ENCODE assay signal across 8 cellular contexts in genomic region chr14:91252901-91253794, GRCh38. TPM values are rescaled to one million over a fixed set of nuclear protein-coding genes. Genes with fewer than 3 reads are reported as not detected.
DNase-seq lines count a peak whose midpoint lies in the region; ATAC-seq, FAIRE-seq and TF ChIP-seq lines count a peak whose summit lies in the region.

No MANE protein-coding gene starts in this region.

- intact Hi-C loops in activated CD4-positive, alpha-beta T cell treated with anti-CD3 and anti-CD28 coated beads for 36 hours (cut with DNase I, micrococcal nuclease): no loop called here
- intact Hi-C loops in K562 (cut with micrococcal nuclease): no loop called here

- peaks cover 15% of the 10 kb centered on the region for H3K36me3 Mint-ChIP-seq in activated CD4-positive, alpha-beta T cell treated with anti-CD3 and anti-CD28 coated beads for 36 hours (ENCODE audit: low read depth)

- DNase-seq in activated CD4-positive, alpha-beta T cell treated with anti-CD3 and anti-CD28 coated beads for 36 hours: peak; percentile 60
- no peak for DNase-seq in activated CD4-positive, alpha-beta T cell treated with anti-CD3 and anti-CD28 coated beads for 1 hour
- DNase-seq in K562 (ENCODE audit: extremely low read depth in 1 of 4, low spot score in 3 of 4) (peak; percentile 66 to 86 (median 80)), NCI-H446 (lab: John Stamatoyannopoulos, UW) (no peak), HPDE6-E6E7 (ENCODE audit: extremely low spot score) (no peak)
- peak; percentile 42 to 51 for DNase-seq in stimulated activated CD4-positive, alpha-beta T cell treated with anti-CD3 and anti-CD28 coated beads, Interleukin-4, amount 100 ng/mL, for 4 hours

- H3K27me3 ChIP-seq in OCI-LY3 (ENCODE audit: low read depth, low read length) (peaks cover 13% of the 10 kb centered on the region), K562 (ENCODE audit: control insufficient read depth in 2 of 2, insufficient read depth in 2 of 2, low read length in 2 of 2) (no peaks in the 10 kb centered on the region), iPS-20b (ENCODE audit: insufficient read depth, low read length) (peaks cover 37% of the 10 kb centered on the region)

- ATAC-seq in activated CD4-positive, alpha-beta T cell treated with anti-CD3 and anti-CD28 coated beads for 36 hours: peak; percentile 4
- peak; percentile 81 for ATAC-seq in K562

- FAIRE-seq in K562 (lab: Jason Lieb, UNC): no peak

- BruUV-seq in K562 (replicated peaks; lab: Mats Ljungman, UMichigan): no TSS peak

- TF ChIP-seq CTCF in OCI-LY3 (IDR thresholded peaks at IDR 0.05; ENCODE audit: low read depth, low read length) (peak; percentile 29), K562 (IDR thresholded peaks at IDR 0.05 in 2 of 3, conservative IDR thresholded peaks at IDR 0.05 in 1 of 3; ENCODE audit: insufficient read depth in 2 of 3, low read depth in 1 of 3, low read length in 3 of 3) (peak in 1 of 3 experiments; percentile 5; a peak in 1 of 6 replicates)

- H3K9ac ChIP-seq in OCI-LY3 (ENCODE audit: low read length) (peak overlapping the region; percentile 59), K562 (ENCODE audit: insufficient read depth in 1 of 2, low read depth in 2 of 2, low read length in 2 of 2) (peak overlapping the region; percentile 64 to 92; a peak in 3 of 4 replicates), iPS-20b (ENCODE audit: low read depth, low read length) (peak overlapping the region; percentile 22; the same call in 1 of the 2 replicates)

- H3K27ac Mint-ChIP-seq in activated CD4-positive, alpha-beta T cell treated with anti-CD3 and anti-CD28 coated beads for 36 hours: peak overlapping the region; percentile 71

- H3K9me3 Mint-ChIP-seq in activated CD4-positive, alpha-beta T cell treated with anti-CD3 and anti-CD28 coated beads for 36 hours (ENCODE audit: low read depth): no peaks in the 10 kb centered on the region

- H3K4me3 ChIP-seq in OCI-LY3 (ENCODE audit: low read length) (peak overlapping the region; percentile 88), K562 (peak overlapping the region; percentile 47), iPS-20b (ENCODE audit: low read length) (peak overlapping the region; percentile 71)

- no peaks in the 10 kb centered on the region for H3K27me3 Mint-ChIP-seq in activated CD4-positive, alpha-beta T cell treated with anti-CD3 and anti-CD28 coated beads for 36 hours

- 12% methylated on average over 9 of the region's 95 CpGs for WGBS in K562 (ENCODE audit: insufficient coverage, low coverage, missing lambda C conversion rate)

- H3K9me3 ChIP-seq in OCI-LY3 (ENCODE audit: insufficient read depth, low read length) (no peaks in the 10 kb centered on the region), K562 (replicated peaks; ENCODE audit: control insufficient read depth, insufficient read depth, low read depth, low read length) (no peaks in the 10 kb centered on the region), iPS-20b (ENCODE audit: insufficient read depth, low read depth, low read length) (no peaks in the 10 kb centered on the region)

- TF ChIP-seq RAD21 in K562 (CRISPR knock-in tag; conservative IDR thresholded peaks at IDR 0.05 in 1 of 2, IDR thresholded peaks at IDR 0.05 in 1 of 2): no peak

- no peak overlapping the region for H3K27ac ChIP-seq in OCI-LY3 (ENCODE audit: low read length)
- H3K27ac ChIP-seq in K562 (ENCODE audit: extremely low read depth, low read depth, low read length): peak overlapping the region; percentile 70
- no peak overlapping the region for H3K27ac ChIP-seq in iPS-20b (ENCODE audit: low read length)

- H3K36me3 ChIP-seq in OCI-LY3 (replicated peaks; ENCODE audit: low read depth, low read length): no peaks in the 10 kb centered on the region
- H3K36me3 ChIP-seq in K562 (ENCODE audit: control insufficient read depth, insufficient read depth, low read length): no peaks in the 10 kb centered on the region
- H3K36me3 ChIP-seq in iPS-20b (ENCODE audit: insufficient read depth, low read depth, low read length): no peaks in the 10 kb centered on the region

- H2AFZ ChIP-seq in OCI-LY3 (ENCODE audit: low read depth, low read length): peak overlapping the region; percentile 55
- peak overlapping the region; percentile 85 for H2AFZ ChIP-seq in K562 (ENCODE audit: low read depth, low read length)

- peak overlapping the region; percentile 50 for H3K4me3 Mint-ChIP-seq in activated CD4-positive, alpha-beta T cell treated with anti-CD3 and anti-CD28 coated beads for 36 hours

- H3K4me1 ChIP-seq in OCI-LY3 (ENCODE audit: low read length): peaks cover 31% of the 10 kb centered on the region
- H3K4me1 ChIP-seq in K562 (replicated peaks in 1 of 2; ENCODE audit: control insufficient read depth in 2 of 2, insufficient read depth in 2 of 2, low read length in 2 of 2): peaks cover 27 to 32% of the 10 kb centered on the region in 2 experiments
- H3K4me1 ChIP-seq in iPS-20b (ENCODE audit: insufficient read depth, low read length): peaks cover 12% of the 10 kb centered on the region; the same call in 1 of the 2 replicates

- TF ChIP-seq POLR2A in K562 (conservative IDR thresholded peaks at IDR 0.05): no peak

- CTCF ChIA-PET in activated CD4-positive, alpha-beta T cell treated with anti-CD3 and anti-CD28 coated beads for 36 hours (lab: Charles Lee): interaction anchor here (1.6 kb wide), 2 partner anchors 10 to 18 kb away, joined by 3 to 5 read pairs; no protein-coding TSS in a partner anchor
- CTCF ChIA-PET in K562 (lab: Yijun Ruan, JAX; ENCODE audit: low intra/inter-chr PET ratio): interaction anchor here (0.7 kb wide), 1 partner anchor 12 kb away, joined by 3 read pairs; no protein-coding TSS in a partner anchor

- H3K4me1 Mint-ChIP-seq in activated CD4-positive, alpha-beta T cell treated with anti-CD3 and anti-CD28 coated beads for 36 hours: peaks cover 73% of the 10 kb centered on the region

- H3K79me2 ChIP-seq in OCI-LY3 (ENCODE audit: low read length) (no peaks in the 10 kb centered on the region), K562 (ENCODE audit: control insufficient read depth, insufficient read depth, low read length) (peaks cover 2% of the 10 kb centered on the region; the same call in 2 of the 3 replicates)

- TF ChIP-seq EP300 in K562 (IDR thresholded peaks at IDR 0.05; ENCODE audit: low read length): no peak

- H3K9me1 ChIP-seq in K562 (ENCODE audit: control insufficient read depth, insufficient read depth, low read length): no peaks in the 10 kb centered on the region

- H4K20me1 ChIP-seq in OCI-LY3 (ENCODE audit: insufficient read depth, low read length): no peaks in the 10 kb centered on the region
- no peaks in the 10 kb centered on the region for H4K20me1 ChIP-seq in K562 (replicated peaks; ENCODE audit: control insufficient read depth, insufficient read depth, low read length)

- H3K4me2 ChIP-seq in OCI-LY3 (ENCODE audit: low read length): peak overlapping the region; percentile 89
- peak overlapping the region; percentile 69 for H3K4me2 ChIP-seq in K562 (ENCODE audit: insufficient read depth, low read length)

- in situ Hi-C loops in K562 (cut with MboI): no loop called here

- POLR2A ChIA-PET in activated CD4-positive, alpha-beta T cell treated with anti-CD3 and anti-CD28 coated beads for 36 hours (lab: Charles Lee): no interaction called here
- POLR2A ChIA-PET in K562 (lab: Yijun Ruan, JAX): interaction anchor here (0.5 to 2.0 kb wide), 4 partner anchors 9 to 652 kb away, joined by 3 to 5 read pairs (median 4); partner anchors contain the start of gene GPR68

TF ChIP-seq in K562, 482 proteins besides CTCF, POLR2A, EP300 and RAD21 (continues in another document):
- peak; percentile 72 for TF ChIP-seq SAFB (IDR thresholded peaks at IDR 0.05; ENCODE audit: borderline replicate concordance, low read depth, low read length)
- no peak for TF ChIP-seq ZKSCAN8 (CRISPR knock-in tag; IDR thresholded peaks at IDR 0.05)
- TF ChIP-seq POLR2B (IDR thresholded peaks at IDR 0.05; ENCODE audit: low read depth, partially characterized antibody): no peak
- TF ChIP-seq CBX1 (IDR thresholded peaks at IDR 0.05; ENCODE audit: low read depth): 0 out of 2 replicates have a peak, but pooled peaks have one; percentile 10
- TF ChIP-seq NR0B1 (IDR thresholded peaks at IDR 0.05; ENCODE audit: partially characterized antibody): no peak
- TF ChIP-seq ZNF253 (CRISPR knock-in tag; conservative IDR thresholded peaks at IDR 0.05): no peak
- peak; percentile 74 for TF ChIP-seq EGR1 (conservative IDR thresholded peaks at IDR 0.05)

RNA-seq across cellular contexts. Expression of gene GPR68, which starts 8.6 kb away (rescaled TPM):
- 10 to 100 TPM in 1 of 2 experiments, 1 to 10 TPM in 1; 9.4 to 11.2 TPM for total RNA-seq in activated CD4-positive, alpha-beta T cell treated with anti-CD3 and anti-CD28 coated beads for 36 hours
- 5.9 and 14.8 TPM in 2 replicates for total RNA-seq in K562 (2011; cell fraction: chromatin; rRNA removed; ENCODE audit: low replicate concordance)
- total RNA-seq in K562 (2011; cell fraction: nucleolus; rRNA removed): 11.4 and 16.2 TPM in 2 replicates
- total RNA-seq in K562 (2011; cell fraction: nucleoplasm; rRNA removed): 8.6 and 12.0 TPM in 2 replicates
- total RNA-seq in K562 (2014; rRNA removed): 7.4 and 7.9 TPM in 2 replicates
- 2.2 and 2.8 TPM in 2 replicates for total RNA-seq in K562 (2014; rRNA removed; fragmentation: Illumina TruSeq; extraction: Trizol)
- total RNA-seq in K562 (2015; rRNA removed; fragmentation: Illumina TruSeq; extraction: Trizol): 2.4 and 2.7 TPM in 2 replicates
- total RNA-seq in K562 (2021): 7.1 and 9.4 TPM in 2 replicates
- 5.2 and 9.0 TPM in 2 replicates for polyA plus RNA-seq in K562 (2011; rRNA removed)
- 16.0 and 35.2 TPM in 2 replicates for polyA plus RNA-seq in K562 (2011; cell fraction: cytosol; rRNA removed)
- 6.6 and 8.3 TPM in 2 replicates for polyA plus RNA-seq in K562 (2011; cell fraction: nucleus; rRNA removed)
- 5.9 and 17.3 TPM in 2 replicates for polyA plus RNA-seq in K562 (2012)
- polyA plus RNA-seq in K562 (2014; fragmentation: Illumina TruSeq; extraction: Trizol): 3.7 and 6.6 TPM in 2 replicates
- polyA plus RNA-seq in K562 (2014; fragmentation: Nextera tagmentation; extraction: Ambion mirVana): under 1 TPM; 0.41 to 0.53 TPM
- 5.0 and 5.8 TPM in 2 replicates for polyA plus RNA-seq in K562 (2014; rRNA removed)
- polyA minus RNA-seq in K562 (2011; rRNA and poly(A)+ RNA removed): 5.1 and 6.3 TPM in 2 replicates
- polyA minus RNA-seq in K562 (2011; cell fraction: cytosol; rRNA and poly(A)+ RNA removed): 8.9 and 9.6 TPM in 2 replicates
- 2.2 and 3.7 TPM in 2 replicates for polyA minus RNA-seq in K562 (2011; cell fraction: nucleus; rRNA and poly(A)+ RNA removed)

Comparison
In these comparisons a context has a peak if more than half of its experiments do, and no peak if none do; other contexts are left out.
1. DNase-seq: peak in activated CD4-positive, alpha-beta T cell treated with anti-CD3 and anti-CD28 coated beads for 36 hours (single experiment), K562 (4 of 4) and stimulated activated CD4-positive, alpha-beta T cell treated with anti-CD3 and anti-CD28 coated beads, Interleukin-4, amount 100 ng/mL, for 4 hours (2 of 2); none in activated CD4-positive, alpha-beta T cell treated with anti-CD3 and anti-CD28 coated beads for 1 hour (single experiment), NCI-H446 (0 of 2) and HPDE6-E6E7 (single experiment).
2. H3K9ac ChIP-seq: peak in every context shown above with its lines; median percentile 78 in K562; 59 in OCI-LY3; 22 in iPS-20b.
3. Peak in every context shown above with its lines, with median percentiles within 50 percentile points of each other: H3K4me3 ChIP-seq.